9 cellular contexts compared by ENCODE assay signal in genomic region chr11:32071811-32072210, GRCh38. TPM values are rescaled to one million over a fixed set of nuclear protein-coding genes. Genes with fewer than 3 reads are reported as not detected.
DNase-seq lines count a peak whose midpoint lies in the region; ATAC-seq lines count a peak whose summit lies in the region.
"Had no signal": no experiment of that assay in that cellular context is flagged by ENCODE, and none has a peak within 500 bp of the region (broad histone marks: within the 10 kb centered on the region; RNA-seq: fewer than 3 reads in every experiment).

No MANE protein-coding gene starts in this region.

- ATAC-seq in left lobe of liver (peak; percentile 49), HG02759 (IDR thresholded peaks at IDR 0.05; ENCODE audit: unreplicated experiment) (no peak), GM18502 (IDR thresholded peaks at IDR 0.05; ENCODE audit: poor library complexity, unreplicated experiment) (no peak)
- no peak for ATAC-seq in effector memory CD8-positive, alpha-beta T cell (replicated peaks)

- no peaks in the 10 kb centered on the region for H3K9me3 Mint-ChIP-seq in effector memory CD8-positive, alpha-beta T cell

- DNase-seq in AG08395 (ENCODE audit: low spot score) (peak; percentile 86), HT-29 (ENCODE audit: low spot score) (peak; percentile 76), astrocyte of the hippocampus (ENCODE audit: low read depth, low spot score) (peak; percentile 88), left lobe of liver (ENCODE audit: low spot score) (no peak), NCI-H1694 treated with DMSO at 0.1 percent for 48 hours (lab: John Stamatoyannopoulos, UW) (no peak)
- DNase-seq in effector memory CD8-positive, alpha-beta T cell: no peak
- DNase-seq: activated T-cell treated with anti-CD3 and anti-CD28 coated beads, Interleukin-2, amount 50 U/mL, for 24 hours had no signal

- peaks cover 69% of the 10 kb centered on the region in 2 donors for H3K27me3 Mint-ChIP-seq in effector memory CD8-positive, alpha-beta T cell

- H3K36me3 Mint-ChIP-seq in effector memory CD8-positive, alpha-beta T cell (ENCODE audit: insufficient read depth): peaks cover 4% of the 10 kb centered on the region

- no peak overlapping the region for H3K4me3 Mint-ChIP-seq in effector memory CD8-positive, alpha-beta T cell
- H3K4me3 Mint-ChIP-seq: activated T-cell treated with anti-CD3 and anti-CD28 coated beads, Interleukin-2, amount 50 U/mL, for 24 hours had no signal

- no peak overlapping the region for H3K27ac Mint-ChIP-seq in effector memory CD8-positive, alpha-beta T cell
- H3K27ac Mint-ChIP-seq: activated T-cell treated with anti-CD3 and anti-CD28 coated beads, Interleukin-2, amount 50 U/mL, for 24 hours had no signal

- peaks cover 0 to 3% of the 10 kb centered on the region in 2 donors for H3K4me1 Mint-ChIP-seq in effector memory CD8-positive, alpha-beta T cell (ENCODE audit: low read depth in 2 of 2)

RNA-seq across cellular contexts. Expression of gene RCN1, which starts 19.1 kb away (rescaled TPM):
- 88.0 and 88.8 TPM in 2 replicates for total RNA-seq in HT-29 (2014; rRNA removed; shearing (Covaris generic))
- total RNA-seq in left lobe of liver: 34.5 TPM

Comparison
In these comparisons a context has a peak if more than half of its experiments do, and no peak if none do; other contexts are left out.
1. DNase-seq: peak in AG08395 (single experiment), HT-29 (single experiment) and astrocyte of the hippocampus (single experiment); none in left lobe of liver (single experiment), NCI-H1694 treated with DMSO at 0.1 percent for 48 hours (single experiment) and effector memory CD8-positive, alpha-beta T cell (0 of 3).